Comparison of ENCODE assay signal across 8 cellular contexts in genomic region chr2:20049631-20050030, GRCh38. TPM values are rescaled to one million over a fixed set of nuclear protein-coding genes. Genes with fewer than 3 reads are reported as not detected.
DNase-seq lines count a peak whose midpoint lies in the region; ATAC-seq and TF ChIP-seq lines count a peak whose summit lies in the region.

No MANE protein-coding gene starts in this region.

- H3K9me3 Mint-ChIP-seq in activated T-helper 2 cell treated with anti-CD3 and anti-CD28 coated beads, Interferon-gamma antibody, Interleukin-2, Interleukin-4, amounts not matched to agents 10 μg/mL and 5 μg/mL and 100 μg/mL, durations not matched to agents 14 hours and 24 hours and 36 hours = no peaks in the 10 kb centered on the region

- no peaks in the 10 kb centered on the region for H3K9me2 ChIP-seq in OCI-LY7 (ENCODE audit: insufficient read depth, low read length)

- H3K36me3 ChIP-seq in OCI-LY7 (ENCODE audit: insufficient read depth, low read length) = peaks cover 13% of the 10 kb centered on the region; the same call in 1 of the 2 replicates
- no peaks in the 10 kb centered on the region for H3K36me3 ChIP-seq in gastrocnemius medialis

- no peak overlapping the region for H3K27ac Mint-ChIP-seq in activated T-helper 2 cell treated with anti-CD3 and anti-CD28 coated beads, Interferon-gamma antibody, Interleukin-2, Interleukin-4, amounts not matched to agents 10 μg/mL and 5 μg/mL and 100 μg/mL, durations not matched to agents 14 hours and 24 hours and 36 hours

- H3K9me3 ChIP-seq in OCI-LY7 (ENCODE audit: low read length) (no peaks in the 10 kb centered on the region), gastrocnemius medialis (no peaks in the 10 kb centered on the region)

- TSS peak; percentile 58 for BruUV-seq in OCI-LY7 (replicated peaks; lab: Mats Ljungman, UMichigan)

- TF ChIP-seq POLR2A in gastrocnemius medialis (IDR thresholded peaks at IDR 0.05) = peak in 1 of 2 donors; percentile 14

- no peaks in the 10 kb centered on the region for H3K27me3 ChIP-seq in gastrocnemius medialis

- no peak for TF ChIP-seq CTCF in GM12864 (IDR thresholded peaks at IDR 0.05; ENCODE audit: low read depth, low read length, missing control alignments)
- TF ChIP-seq CTCF in OCI-LY7 (conservative IDR thresholded peaks at IDR 0.05; ENCODE audit: low read length) = no peak
- TF ChIP-seq CTCF in fibroblast of mammary gland (conservative IDR thresholded peaks at IDR 0.05; ENCODE audit: control insufficient read depth, insufficient read depth, low read depth, low read length) = no peak
- no peak for TF ChIP-seq CTCF in gastrocnemius medialis (IDR thresholded peaks at IDR 0.05 in 4 of 5, conservative IDR thresholded peaks at IDR 0.05 in 1 of 5)
- no peak for TF ChIP-seq CTCF in GM13977 (IDR thresholded peaks at IDR 0.05; ENCODE audit: extremely low read depth, insufficient read depth, missing control alignments)

- ATAC-seq in gastrocnemius medialis (no peak), GM19463 (IDR thresholded peaks at IDR 0.05; ENCODE audit: unreplicated experiment) (no peak)

- H3K4me1 ChIP-seq in OCI-LY7 (ENCODE audit: insufficient read depth, low read length, poor library complexity, severe bottlenecking) (peaks cover 27% of the 10 kb centered on the region), gastrocnemius medialis (peaks cover 32 to 46% of the 10 kb centered on the region in 2 donors)

- peaks cover 64% of the 10 kb centered on the region for H3K79me2 ChIP-seq in OCI-LY7 (ENCODE audit: insufficient read depth, low read depth, low read length)

- intact Hi-C loops in OCI-LY7 (cut with micrococcal nuclease; ENCODE audit: unreplicated experiment) (loop anchor here (2.0 kb wide), 1 partner anchor 301 kb away; the partner anchor contains the start of gene PUM2), gastrocnemius medialis (cut with DNase I; ENCODE audit: low total_unique reads) (loop anchor here (2.0 to 5.0 kb wide), 3 partner anchors 59 to 603 kb away; partner anchors contain the start of genes HS1BP3, PUM2 and WDR35)
- intact Hi-C loops in activated T-helper 2 cell treated with anti-CD3 and anti-CD28 coated beads, Interferon-gamma antibody, Interleukin-2, Interleukin-4, amounts not matched to agents 10 μg/mL and 5 μg/mL and 100 μg/mL, durations not matched to agents 14 hours and 24 hours and 36 hours (cut with micrococcal nuclease) = loop anchor here (1.0 to 5.0 kb wide), 5 partner anchors 35 to 701 kb away; partner anchors contain the start of genes HS1BP3 and PUM2

- H3K4me2 ChIP-seq in OCI-LY7 (ENCODE audit: low read length) = peak overlapping the region; percentile 91

- in situ Hi-C loops in gastrocnemius medialis (cut with MboI; ENCODE audit: low sequenced_read_pairs in 4 of 4) = loop anchor here in 1 of 4 donors (25.0 kb wide), 1 partner anchor 588 kb away; no protein-coding TSS in a partner anchor
- in situ Hi-C loops in GM13977 (cut with MboI; ENCODE audit: low pct_unique_long_range_greater_than_20kb, low sequenced_read_pairs, unreplicated experiment) = no loop called here

- H3K27ac ChIP-seq in OCI-LY7 (ENCODE audit: low read depth, low read length, poor library complexity, severe bottlenecking) = peak overlapping the region; percentile 74
- peak overlapping the region; percentile 95 to 100 (median 95) for H3K27ac ChIP-seq in gastrocnemius medialis

- CTCF ChIA-PET in OCI-LY7 (lab: Charles Lee; ENCODE audit: unreplicated experiment) = no interaction called here

- no peak overlapping the region for H3K4me3 Mint-ChIP-seq in activated T-helper 2 cell treated with anti-CD3 and anti-CD28 coated beads, Interferon-gamma antibody, Interleukin-2, Interleukin-4, amounts not matched to agents 10 μg/mL and 5 μg/mL and 100 μg/mL, durations not matched to agents 14 hours and 24 hours and 36 hours (ENCODE audit: low read depth)

- H2AFZ ChIP-seq in OCI-LY7 (ENCODE audit: low read length) = peak overlapping the region; percentile 30; the same call in 1 of the 2 replicates

- no peaks in the 10 kb centered on the region for H3K27me3 Mint-ChIP-seq in activated T-helper 2 cell treated with anti-CD3 and anti-CD28 coated beads, Interferon-gamma antibody, Interleukin-2, Interleukin-4, amounts not matched to agents 10 μg/mL and 5 μg/mL and 100 μg/mL, durations not matched to agents 14 hours and 24 hours and 36 hours (ENCODE audit: low read depth)

- peaks cover 30% of the 10 kb centered on the region for H4K20me1 ChIP-seq in OCI-LY7 (ENCODE audit: insufficient read depth, low read length)

- POLR2A ChIA-PET in OCI-LY7 (lab: Charles Lee) = interaction anchor here (0.7 to 3.2 kb wide), 4 partner anchors 13 to 1464 kb away, joined by 3 to 32 read pairs (median 3); no protein-coding TSS in a partner anchor

- H3K36me3 Mint-ChIP-seq in activated T-helper 2 cell treated with anti-CD3 and anti-CD28 coated beads, Interferon-gamma antibody, Interleukin-2, Interleukin-4, amounts not matched to agents 10 μg/mL and 5 μg/mL and 100 μg/mL, durations not matched to agents 14 hours and 24 hours and 36 hours (ENCODE audit: low read depth) = no peaks in the 10 kb centered on the region

- H3K4me1 Mint-ChIP-seq in activated T-helper 2 cell treated with anti-CD3 and anti-CD28 coated beads, Interferon-gamma antibody, Interleukin-2, Interleukin-4, amounts not matched to agents 10 μg/mL and 5 μg/mL and 100 μg/mL, durations not matched to agents 14 hours and 24 hours and 36 hours (ENCODE audit: low read depth) = peaks cover 23% of the 10 kb centered on the region

- H3K4me3 ChIP-seq in GM12864 (ENCODE audit: low read depth, low read length) (peak overlapping the region; percentile 95), OCI-LY7 (ENCODE audit: low read depth, low read length, poor library complexity, severe bottlenecking) (peak overlapping the region; percentile 89), fibroblast of mammary gland (ENCODE audit: control insufficient read depth, low read depth, low read length) (peak overlapping the region; percentile 81), gastrocnemius medialis (peak overlapping the region; percentile 80 to 100 (median 87))

- DNase-seq in GM12864 (ENCODE audit: low read depth) = no peak
- DNase-seq in OCI-LY7 (ENCODE audit: low spot score) = peak; percentile 39
- peak; percentile 55 for DNase-seq in fibroblast of mammary gland (ENCODE audit: low read depth)
- DNase-seq in gastrocnemius medialis = no peak
- DNase-seq in DMS 273 treated with DMSO at 0.1 percent for 48 hours (lab: John Stamatoyannopoulos, UW) = no peak
- DNase-seq in GM13977 (ENCODE audit: low spot score) = no peak
- DNase-seq in activated T-helper 2 cell treated with anti-CD3 and anti-CD28 coated beads, Interferon-gamma antibody, Interleukin-2, Interleukin-4, amounts not matched to agents 10 μg/mL and 5 μg/mL and 100 μg/mL, durations not matched to agents 14 hours and 24 hours and 36 hours (ENCODE audit: low spot score) = no peak

RNA-seq across cellular contexts. Expression of gene LAPTM4A, which starts 1.8 kb away (rescaled TPM):
- 6.5 and 8.4 TPM in 2 replicates for total RNA-seq in OCI-LY7 (2014; rRNA removed; shearing (Covaris generic))
- 26.2 and 29.2 TPM in 2 replicates for total RNA-seq in OCI-LY7 (2022)
- 10 to 100 TPM; 53.8 to 62.3 (median 57.4) TPM for total RNA-seq in gastrocnemius medialis
- 26.9 and 27.3 TPM in 2 replicates for total RNA-seq in activated T-helper 2 cell treated with anti-CD3 and anti-CD28 coated beads, Interferon-gamma antibody, Interleukin-2, Interleukin-4, amounts not matched to agents 10 μg/mL and 5 μg/mL and 100 μg/mL, durations not matched to agents 14 hours and 24 hours and 36 hours

RNA-seq across cellular contexts. Expression of gene MATN3, which starts 37.2 kb away (rescaled TPM):
- total RNA-seq in OCI-LY7 (2014; rRNA removed; shearing (Covaris generic)) = not detected in 2 replicates
- total RNA-seq in OCI-LY7 (2022) (not detected in 2 replicates), gastrocnemius medialis (under 1 TPM in 3 of 4 donors, not detected in 1; 0.26 to 0.35 (median 0.34) TPM)
- not detected in 2 replicates for total RNA-seq in activated T-helper 2 cell treated with anti-CD3 and anti-CD28 coated beads, Interferon-gamma antibody, Interleukin-2, Interleukin-4, amounts not matched to agents 10 μg/mL and 5 μg/mL and 100 μg/mL, durations not matched to agents 14 hours and 24 hours and 36 hours

RNA-seq across cellular contexts. Expression of gene WDR35, which starts 59.7 kb away (rescaled TPM):
- total RNA-seq in OCI-LY7 (2014; rRNA removed; shearing (Covaris generic)) = 0.05 and 0.06 TPM in 2 replicates
- 1.5 and 2.2 TPM in 2 replicates for total RNA-seq in OCI-LY7 (2022)
- 1 to 10 TPM; 3.3 to 4.5 (median 3.7) TPM for total RNA-seq in gastrocnemius medialis
- total RNA-seq in activated T-helper 2 cell treated with anti-CD3 and anti-CD28 coated beads, Interferon-gamma antibody, Interleukin-2, Interleukin-4, amounts not matched to agents 10 μg/mL and 5 μg/mL and 100 μg/mL, durations not matched to agents 14 hours and 24 hours and 36 hours = 7.5 and 7.6 TPM in 2 replicates

Comparison
In these comparisons a context has a peak if more than half of its experiments do, and no peak if none do; other contexts are left out.
1. DNase-seq: peak in OCI-LY7 (single experiment) and fibroblast of mammary gland (single experiment); none in GM12864 (single experiment), gastrocnemius medialis (0 of 2), DMS 273 treated with DMSO at 0.1 percent for 48 hours (single experiment), GM13977 (single experiment) and activated T-helper 2 cell treated with anti-CD3 and anti-CD28 coated beads, Interferon-gamma antibody, Interleukin-2, Interleukin-4, amounts not matched to agents 10 μg/mL and 5 μg/mL and 100 μg/mL, durations not matched to agents 14 hours and 24 hours and 36 hours (single experiment).
2. Peak in every context shown above with its lines, with median percentiles within 50 percentile points of each other: H3K4me3 ChIP-seq.